In the genomic region with DNA sequence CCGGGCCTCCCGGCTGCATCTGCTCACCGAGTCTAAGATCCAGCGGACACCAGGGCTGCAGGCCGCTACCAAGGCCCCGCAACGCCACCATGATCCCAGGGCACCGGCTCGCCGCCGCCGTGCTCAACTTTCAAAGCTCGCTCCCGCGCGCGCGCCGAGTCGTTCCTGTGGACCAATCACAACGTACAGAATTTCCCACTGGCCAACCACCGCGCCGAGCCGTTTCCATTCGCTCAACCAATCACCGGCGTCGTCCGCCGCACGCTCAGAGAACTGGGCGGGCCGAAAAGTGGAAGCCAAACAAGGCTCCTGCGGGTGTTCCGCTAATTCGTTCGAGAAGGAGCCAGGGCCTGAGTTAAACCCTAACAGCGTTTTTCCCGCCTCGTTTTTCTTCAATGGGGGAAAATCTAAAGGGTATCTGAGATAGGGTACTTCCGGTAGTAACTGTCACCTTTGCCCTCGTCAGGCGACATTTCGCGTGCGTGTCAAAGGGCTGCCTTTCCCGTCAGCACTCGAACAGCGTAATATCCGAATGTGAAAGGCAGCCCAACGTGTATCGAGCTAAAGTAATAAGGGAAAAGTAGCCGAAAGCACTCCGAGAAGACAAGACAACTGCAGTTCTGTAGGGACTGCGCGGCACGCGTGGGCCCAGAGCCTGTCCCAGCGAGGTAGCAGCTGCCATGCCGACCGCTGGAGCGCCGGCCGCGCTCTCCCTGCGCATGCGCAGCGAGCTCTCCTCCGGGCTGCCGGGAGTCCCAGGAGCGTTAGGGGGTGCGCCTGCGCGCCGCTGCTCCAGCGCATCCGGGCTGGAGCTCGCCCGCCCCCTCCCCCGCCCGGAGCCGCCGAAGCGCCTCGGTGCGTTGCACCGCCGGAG, we compare ENCODE assay signal across 1 cellular context.
A peak's percentile ranks its signal among the peaks of the same experiment; 100 is the strongest.
TF ChIP-seq lines count a peak whose summit lies in the region.

A gene with protein sequence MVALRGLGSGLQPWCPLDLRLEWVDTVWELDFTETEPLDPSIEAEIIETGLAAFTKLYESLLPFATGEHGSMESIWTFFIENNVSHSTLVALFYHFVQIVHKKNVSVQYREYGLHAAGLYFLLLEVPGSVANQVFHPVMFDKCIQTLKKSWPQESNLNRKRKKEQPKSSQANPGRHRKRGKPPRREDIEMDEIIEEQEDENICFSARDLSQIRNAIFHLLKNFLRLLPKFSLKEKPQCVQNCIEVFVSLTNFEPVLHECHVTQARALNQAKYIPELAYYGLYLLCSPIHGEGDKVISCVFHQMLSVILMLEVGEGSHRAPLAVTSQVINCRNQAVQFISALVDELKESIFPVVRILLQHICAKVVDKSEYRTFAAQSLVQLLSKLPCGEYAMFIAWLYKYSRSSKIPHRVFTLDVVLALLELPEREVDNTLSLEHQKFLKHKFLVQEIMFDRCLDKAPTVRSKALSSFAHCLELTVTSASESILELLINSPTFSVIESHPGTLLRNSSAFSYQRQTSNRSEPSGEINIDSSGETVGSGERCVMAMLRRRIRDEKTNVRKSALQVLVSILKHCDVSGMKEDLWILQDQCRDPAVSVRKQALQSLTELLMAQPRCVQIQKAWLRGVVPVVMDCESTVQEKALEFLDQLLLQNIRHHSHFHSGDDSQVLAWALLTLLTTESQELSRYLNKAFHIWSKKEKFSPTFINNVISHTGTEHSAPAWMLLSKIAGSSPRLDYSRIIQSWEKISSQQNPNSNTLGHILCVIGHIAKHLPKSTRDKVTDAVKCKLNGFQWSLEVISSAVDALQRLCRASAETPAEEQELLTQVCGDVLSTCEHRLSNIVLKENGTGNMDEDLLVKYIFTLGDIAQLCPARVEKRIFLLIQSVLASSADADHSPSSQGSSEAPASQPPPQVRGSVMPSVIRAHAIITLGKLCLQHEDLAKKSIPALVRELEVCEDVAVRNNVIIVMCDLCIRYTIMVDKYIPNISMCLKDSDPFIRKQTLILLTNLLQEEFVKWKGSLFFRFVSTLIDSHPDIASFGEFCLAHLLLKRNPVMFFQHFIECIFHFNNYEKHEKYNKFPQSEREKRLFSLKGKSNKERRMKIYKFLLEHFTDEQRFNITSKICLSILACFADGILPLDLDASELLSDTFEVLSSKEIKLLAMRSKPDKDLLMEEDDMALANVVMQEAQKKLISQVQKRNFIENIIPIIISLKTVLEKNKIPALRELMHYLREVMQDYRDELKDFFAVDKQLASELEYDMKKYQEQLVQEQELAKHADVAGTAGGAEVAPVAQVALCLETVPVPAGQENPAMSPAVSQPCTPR (N-terminal part only) (minus strand): TSS at position 132 of the 874 bp plus-strand sequence. CDS start 41 bp downstream, at position 91.
A gene (plus strand): TSS at position 836 of the 874 bp plus-strand sequence. CDS start 452 bp downstream, outside the sequence.

TF ChIP-seq in HepG2, 621 proteins besides CTCF, POLR2A, EP300 and RAD21 (continued from another document and continues in another):
- TF ChIP-seq, protein P1, sequence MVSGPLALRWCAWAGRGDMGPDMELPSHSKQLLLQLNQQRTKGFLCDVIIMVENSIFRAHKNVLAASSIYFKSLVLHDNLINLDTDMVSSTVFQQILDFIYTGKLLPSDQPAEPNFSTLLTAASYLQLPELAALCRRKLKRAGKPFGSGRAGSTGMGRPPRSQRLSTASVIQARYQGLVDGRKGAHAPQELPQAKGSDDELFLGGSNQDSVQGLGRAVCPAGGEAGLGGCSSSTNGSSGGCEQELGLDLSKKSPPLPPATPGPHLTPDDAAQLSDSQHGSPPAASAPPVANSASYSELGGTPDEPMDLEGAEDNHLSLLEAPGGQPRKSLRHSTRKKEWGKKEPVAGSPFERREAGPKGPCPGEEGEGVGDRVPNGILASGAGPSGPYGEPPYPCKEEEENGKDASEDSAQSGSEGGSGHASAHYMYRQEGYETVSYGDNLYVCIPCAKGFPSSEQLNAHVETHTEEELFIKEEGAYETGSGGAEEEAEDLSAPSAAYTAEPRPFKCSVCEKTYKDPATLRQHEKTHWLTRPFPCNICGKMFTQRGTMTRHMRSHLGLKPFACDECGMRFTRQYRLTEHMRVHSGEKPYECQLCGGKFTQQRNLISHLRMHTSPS (CRISPR knock-in tag; IDR thresholded peaks at IDR 0.05; ENCODE audit: low read depth): no peak
- TF ChIP-seq, protein P2, sequence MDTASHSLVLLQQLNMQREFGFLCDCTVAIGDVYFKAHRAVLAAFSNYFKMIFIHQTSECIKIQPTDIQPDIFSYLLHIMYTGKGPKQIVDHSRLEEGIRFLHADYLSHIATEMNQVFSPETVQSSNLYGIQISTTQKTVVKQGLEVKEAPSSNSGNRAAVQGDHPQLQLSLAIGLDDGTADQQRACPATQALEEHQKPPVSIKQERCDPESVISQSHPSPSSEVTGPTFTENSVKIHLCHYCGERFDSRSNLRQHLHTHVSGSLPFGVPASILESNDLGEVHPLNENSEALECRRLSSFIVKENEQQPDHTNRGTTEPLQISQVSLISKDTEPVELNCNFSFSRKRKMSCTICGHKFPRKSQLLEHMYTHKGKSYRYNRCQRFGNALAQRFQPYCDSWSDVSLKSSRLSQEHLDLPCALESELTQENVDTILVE (CRISPR knock-in tag; IDR thresholded peaks at IDR 0.05): no peak; the same call in 1 of the 2 replicates
- TF ChIP-seq FOXJ3 (CRISPR knock-in tag; IDR thresholded peaks at IDR 0.05; ENCODE audit: borderline replicate concordance): 0 out of 2 replicates have a peak, but pooled peaks have one; percentile 64
- peak; percentile 93 for TF ChIP-seq ZNF878 (CRISPR knock-in tag; IDR thresholded peaks at IDR 0.05)
- TF ChIP-seq THAP11 (CRISPR knock-in tag; IDR thresholded peaks at IDR 0.05): peak; percentile 79
- peak; percentile 89 for TF ChIP-seq ASH2L (IDR thresholded peaks at IDR 0.05; ENCODE audit: insufficient read length, low read depth, low read length)
- TF ChIP-seq ZNF20 (CRISPR knock-in tag; IDR thresholded peaks at IDR 0.05): peak; percentile 87; the same call in 1 of the 2 replicates
- TF ChIP-seq AHR (CRISPR knock-in tag; IDR thresholded peaks at IDR 0.05): peak; percentile 55; the same call in 1 of the 2 replicates
- TF ChIP-seq, protein P3, sequence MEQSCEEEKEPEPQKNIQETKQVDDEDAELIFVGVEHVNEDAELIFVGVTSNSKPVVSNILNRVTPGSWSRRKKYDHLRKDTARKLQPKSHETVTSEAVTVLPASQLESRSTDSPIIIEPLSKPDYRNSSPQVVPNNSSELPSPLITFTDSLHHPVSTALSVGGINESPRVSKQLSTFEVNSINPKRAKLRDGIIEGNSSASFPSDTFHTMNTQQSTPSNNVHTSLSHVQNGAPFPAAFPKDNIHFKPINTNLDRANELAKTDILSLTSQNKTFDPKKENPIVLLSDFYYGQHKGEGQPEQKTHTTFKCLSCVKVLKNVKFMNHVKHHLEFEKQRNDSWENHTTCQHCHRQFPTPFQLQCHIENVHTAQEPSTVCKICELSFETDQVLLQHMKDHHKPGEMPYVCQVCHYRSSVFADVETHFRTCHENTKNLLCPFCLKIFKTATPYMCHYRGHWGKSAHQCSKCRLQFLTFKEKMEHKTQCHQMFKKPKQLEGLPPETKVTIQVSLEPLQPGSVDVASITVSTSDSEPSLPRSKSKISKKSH (CRISPR knock-in tag; IDR thresholded peaks at IDR 0.05; ENCODE audit: borderline replicate concordance): peak; percentile 65; the same call in 1 of the 2 replicates
- TF ChIP-seq NPAS2 (CRISPR knock-in tag; IDR thresholded peaks at IDR 0.05; ENCODE audit: borderline replicate concordance): no peak
- peak; percentile 72 for TF ChIP-seq ELF1 (CRISPR knock-in tag; IDR thresholded peaks at IDR 0.05)
- TF ChIP-seq FOXP1 (IDR thresholded peaks at IDR 0.05): no peak
- no peak for TF ChIP-seq FOXP1 (CRISPR knock-in tag; IDR thresholded peaks at IDR 0.05)
- peak; percentile 89; the same call in 1 of the 2 replicates for TF ChIP-seq RNF2 (conservative IDR thresholded peaks at IDR 0.05; ENCODE audit: low read depth)
- TF ChIP-seq, protein P4, sequence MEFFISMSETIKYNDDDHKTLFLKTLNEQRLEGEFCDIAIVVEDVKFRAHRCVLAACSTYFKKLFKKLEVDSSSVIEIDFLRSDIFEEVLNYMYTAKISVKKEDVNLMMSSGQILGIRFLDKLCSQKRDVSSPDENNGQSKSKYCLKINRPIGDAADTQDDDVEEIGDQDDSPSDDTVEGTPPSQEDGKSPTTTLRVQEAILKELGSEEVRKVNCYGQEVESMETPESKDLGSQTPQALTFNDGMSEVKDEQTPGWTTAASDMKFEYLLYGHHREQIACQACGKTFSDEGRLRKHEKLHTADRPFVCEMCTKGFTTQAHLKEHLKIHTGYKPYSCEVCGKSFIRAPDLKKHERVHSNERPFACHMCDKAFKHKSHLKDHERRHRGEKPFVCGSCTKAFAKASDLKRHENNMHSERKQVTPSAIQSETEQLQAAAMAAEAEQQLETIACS (CRISPR knock-in tag; IDR thresholded peaks at IDR 0.05): peak; percentile 89
- TF ChIP-seq ATF7-NPFF (CRISPR knock-in tag; IDR thresholded peaks at IDR 0.05; ENCODE audit: low read depth): peak; percentile 61
- TF ChIP-seq ZNF335 (CRISPR knock-in tag; IDR thresholded peaks at IDR 0.05): 0 out of 2 replicates have a peak, but pooled peaks have one; percentile 38
- no peak for TF ChIP-seq CEBPB (IDR thresholded peaks at IDR 0.05; ENCODE audit: borderline replicate concordance, low read depth, low read length)
- no peak for TF ChIP-seq ZNF782 (CRISPR knock-in tag; IDR thresholded peaks at IDR 0.05; ENCODE audit: borderline replicate concordance)
- TF ChIP-seq SP140L (CRISPR knock-in tag; IDR thresholded peaks at IDR 0.05; ENCODE audit: borderline replicate concordance): no peak
- no peak; the same call in 1 of the 2 replicates for TF ChIP-seq NFKBIZ (CRISPR knock-in tag; IDR thresholded peaks at IDR 0.05)
- no peak for TF ChIP-seq SNRNP70 (IDR thresholded peaks at IDR 0.05; ENCODE audit: low read depth, low read length)
- TF ChIP-seq ZMAT3 (CRISPR knock-in tag; conservative IDR thresholded peaks at IDR 0.05): no peak; the same call in 1 of the 2 replicates
- peak; percentile 95 for TF ChIP-seq NFYC (CRISPR knock-in tag; IDR thresholded peaks at IDR 0.05)
- no peak; the same call in 1 of the 2 replicates for TF ChIP-seq HCFC1 (IDR thresholded peaks at IDR 0.05; ENCODE audit: low read depth, low read length)
- peak; percentile 19; the same call in 1 of the 2 replicates for TF ChIP-seq TBX2 (CRISPR knock-in tag; IDR thresholded peaks at IDR 0.05; ENCODE audit: borderline replicate concordance)
- no peak for TF ChIP-seq ZBTB38 (CRISPR knock-in tag; IDR thresholded peaks at IDR 0.05)
- no peak for TF ChIP-seq ZNF839 (CRISPR knock-in tag; IDR thresholded peaks at IDR 0.05; ENCODE audit: borderline replicate concordance)
- peak; percentile 75; the same call in 1 of the 2 replicates for TF ChIP-seq NFKB2 (CRISPR knock-in tag; IDR thresholded peaks at IDR 0.05; ENCODE audit: borderline replicate concordance)
- TF ChIP-seq REXO4 (CRISPR knock-in tag; IDR thresholded peaks at IDR 0.05; ENCODE audit: borderline replicate concordance): no peak
- peak; percentile 80; the same call in 1 of the 2 replicates for TF ChIP-seq KLF12 (CRISPR knock-in tag; IDR thresholded peaks at IDR 0.05; ENCODE audit: borderline replicate concordance)
- TF ChIP-seq ERF (CRISPR knock-in tag; IDR thresholded peaks at IDR 0.05): peak; percentile 63; the same call in 1 of the 2 replicates
- TF ChIP-seq POLR2AphosphoS2 (IDR thresholded peaks at IDR 0.05; ENCODE audit: low read depth, low read length): no peak
- TF ChIP-seq, protein P5, sequence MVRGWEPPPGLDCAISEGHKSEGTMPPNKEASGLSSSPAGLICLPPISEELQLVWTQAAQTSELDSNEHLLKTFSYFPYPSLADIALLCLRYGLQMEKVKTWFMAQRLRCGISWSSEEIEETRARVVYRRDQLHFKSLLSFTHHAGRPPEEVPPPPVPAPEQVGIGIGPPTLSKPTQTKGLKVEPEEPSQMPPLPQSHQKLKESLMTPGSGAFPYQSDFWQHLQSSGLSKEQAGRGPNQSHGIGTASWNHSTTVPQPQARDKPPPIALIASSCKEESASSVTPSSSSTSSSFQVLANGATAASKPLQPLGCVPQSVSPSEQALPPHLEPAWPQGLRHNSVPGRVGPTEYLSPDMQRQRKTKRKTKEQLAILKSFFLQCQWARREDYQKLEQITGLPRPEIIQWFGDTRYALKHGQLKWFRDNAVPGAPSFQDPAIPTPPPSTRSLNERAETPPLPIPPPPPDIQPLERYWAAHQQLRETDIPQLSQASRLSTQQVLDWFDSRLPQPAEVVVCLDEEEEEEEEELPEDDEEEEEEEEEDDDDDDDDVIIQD (CRISPR knock-in tag; IDR thresholded peaks at IDR 0.05; ENCODE audit: low read depth): no peak
- peak; percentile 88 for TF ChIP-seq SP2 (CRISPR knock-in tag; IDR thresholded peaks at IDR 0.05)
- TF ChIP-seq, protein P6, sequence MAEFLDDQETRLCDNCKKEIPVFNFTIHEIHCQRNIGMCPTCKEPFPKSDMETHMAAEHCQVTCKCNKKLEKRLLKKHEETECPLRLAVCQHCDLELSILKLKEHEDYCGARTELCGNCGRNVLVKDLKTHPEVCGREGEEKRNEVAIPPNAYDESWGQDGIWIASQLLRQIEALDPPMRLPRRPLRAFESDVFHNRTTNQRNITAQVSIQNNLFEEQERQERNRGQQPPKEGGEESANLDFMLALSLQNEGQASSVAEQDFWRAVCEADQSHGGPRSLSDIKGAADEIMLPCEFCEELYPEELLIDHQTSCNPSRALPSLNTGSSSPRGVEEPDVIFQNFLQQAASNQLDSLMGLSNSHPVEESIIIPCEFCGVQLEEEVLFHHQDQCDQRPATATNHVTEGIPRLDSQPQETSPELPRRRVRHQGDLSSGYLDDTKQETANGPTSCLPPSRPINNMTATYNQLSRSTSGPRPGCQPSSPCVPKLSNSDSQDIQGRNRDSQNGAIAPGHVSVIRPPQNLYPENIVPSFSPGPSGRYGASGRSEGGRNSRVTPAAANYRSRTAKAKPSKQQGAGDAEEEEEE (CRISPR knock-in tag; IDR thresholded peaks at IDR 0.05; ENCODE audit: borderline replicate concordance): no peak
- no peak for TF ChIP-seq ZNF496 (CRISPR knock-in tag; IDR thresholded peaks at IDR 0.05; ENCODE audit: insufficient replicate concordance)
- 0 out of 2 replicates have a peak, but pooled peaks have one; percentile 17 for TF ChIP-seq HOXA3 (CRISPR knock-in tag; IDR thresholded peaks at IDR 0.05)
- TF ChIP-seq MAZ (IDR thresholded peaks at IDR 0.05; ENCODE audit: borderline replicate concordance, low read depth, low read length): 0 out of 2 replicates have a peak, but pooled peaks have one; percentile 48
- peak; percentile 95 for TF ChIP-seq MAZ (CRISPR knock-in tag; IDR thresholded peaks at IDR 0.05; ENCODE audit: low read depth)
- TF ChIP-seq, protein P7, sequence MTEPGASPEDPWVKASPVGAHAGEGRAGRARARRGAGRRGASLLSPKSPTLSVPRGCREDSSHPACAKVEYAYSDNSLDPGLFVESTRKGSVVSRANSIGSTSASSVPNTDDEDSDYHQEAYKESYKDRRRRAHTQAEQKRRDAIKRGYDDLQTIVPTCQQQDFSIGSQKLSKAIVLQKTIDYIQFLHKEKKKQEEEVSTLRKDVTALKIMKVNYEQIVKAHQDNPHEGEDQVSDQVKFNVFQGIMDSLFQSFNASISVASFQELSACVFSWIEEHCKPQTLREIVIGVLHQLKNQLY (CRISPR knock-in tag; IDR thresholded peaks at IDR 0.05): no peak
- TF ChIP-seq ZNF747 (CRISPR knock-in tag; IDR thresholded peaks at IDR 0.05; ENCODE audit: borderline replicate concordance): peak; percentile 67; the same call in 1 of the 2 replicates
- no peak for TF ChIP-seq ZNF619 (CRISPR knock-in tag; IDR thresholded peaks at IDR 0.05)
- TF ChIP-seq, protein P8, sequence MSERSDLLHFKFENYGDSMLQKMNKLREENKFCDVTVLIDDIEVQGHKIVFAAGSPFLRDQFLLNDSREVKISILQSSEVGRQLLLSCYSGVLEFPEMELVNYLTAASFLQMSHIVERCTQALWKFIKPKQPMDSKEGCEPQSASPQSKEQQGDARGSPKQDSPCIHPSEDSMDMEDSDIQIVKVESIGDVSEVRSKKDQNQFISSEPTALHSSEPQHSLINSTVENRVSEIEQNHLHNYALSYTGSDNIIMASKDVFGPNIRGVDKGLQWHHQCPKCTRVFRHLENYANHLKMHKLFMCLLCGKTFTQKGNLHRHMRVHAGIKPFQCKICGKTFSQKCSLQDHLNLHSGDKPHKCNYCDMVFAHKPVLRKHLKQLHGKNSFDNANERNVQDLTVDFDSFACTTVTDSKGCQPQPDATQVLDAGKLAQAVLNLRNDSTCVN (CRISPR knock-in tag; IDR thresholded peaks at IDR 0.05; ENCODE audit: borderline replicate concordance): peak; percentile 57; the same call in 1 of the 2 replicates
